8 cellular contexts compared by ENCODE assay signal in genomic region chr21:37658994-37659458, GRCh38.
DNase-seq lines count a peak whose midpoint lies in the region; ATAC-seq and TF ChIP-seq lines count a peak whose summit lies in the region.
"Had no signal": no experiment of that assay in that cellular context is flagged by ENCODE, and none has a peak within 500 bp of the region (broad histone marks: within the 10 kb centered on the region; RNA-seq: fewer than 3 reads in every experiment).

No MANE protein-coding gene starts in this region.

- no peaks in the 10 kb centered on the region for H3K36me3 ChIP-seq in brain microvascular endothelial cell (replicated peaks)
- no peaks in the 10 kb centered on the region for H3K36me3 ChIP-seq in kidney epithelial cell (ENCODE audit: control insufficient read depth, insufficient read depth, low read length)
- H3K36me3 ChIP-seq in thymus (ENCODE audit: control insufficient read depth, insufficient read depth), result no peaks in the 10 kb centered on the region

- no peak for TF ChIP-seq EP300 in Ishikawa (IDR thresholded peaks at IDR 0.05; ENCODE audit: borderline replicate concordance)

- DNase-seq in brain microvascular endothelial cell (peak; percentile 69), kidney epithelial cell (ENCODE audit: low read depth) (peak; percentile 83), NCI-H82 treated with DMSO at 0.1 percent for 48 hours (lab: John Stamatoyannopoulos, UW; ENCODE audit: unreplicated experiment) (no peak)
- no peak for DNase-seq in activated CD4-positive, CD25-positive, alpha-beta regulatory T cell treated with anti-CD3 and anti-CD28 coated beads, Interleukin-2, amount 50 U/mL, for 72 hours
- DNase-seq: activated effector memory CD4-positive, alpha-beta T cell treated with Interleukin-2 at 50 U/mL for 16 hours had no signal

- TF ChIP-seq CTCF in brain microvascular endothelial cell (IDR thresholded peaks at IDR 0.05; ENCODE audit: low read depth, low read length, missing control alignments), result peak; percentile 59
- TF ChIP-seq CTCF in kidney epithelial cell (IDR thresholded peaks at IDR 0.05; ENCODE audit: insufficient read depth, low read length, poor library complexity, severe bottlenecking), result peak; percentile 41

- H3K4me3 ChIP-seq in brain microvascular endothelial cell (ENCODE audit: low read depth, low read length) (no peak overlapping the region), kidney epithelial cell (ENCODE audit: low read depth, low read length) (no peak overlapping the region), thymus (ENCODE audit: low read length) (no peak overlapping the region)

- in situ Hi-C loops in brain microvascular endothelial cell (cut with HindIII; ENCODE audit: low pct_ligation_motif_present, low sequenced_read_pairs), result no loop called here

- WGBS in thymus, result 56% methylated on average over 6 of the region's 6 CpGs

- H3K4me1 ChIP-seq in thymus (ENCODE audit: control insufficient read depth, insufficient read depth, low read length), result no peaks in the 10 kb centered on the region

- ATAC-seq in GM21825 (IDR thresholded peaks at IDR 0.05; ENCODE audit: unreplicated experiment), result no peak

- H3K27me3 ChIP-seq in brain microvascular endothelial cell (replicated peaks) (no peaks in the 10 kb centered on the region), kidney epithelial cell (ENCODE audit: control insufficient read depth, insufficient read depth, low read length) (no peaks in the 10 kb centered on the region), thymus (ENCODE audit: control insufficient read depth, insufficient read depth) (no peaks in the 10 kb centered on the region)

- no peak overlapping the region for H3K27ac ChIP-seq in brain microvascular endothelial cell
- H3K27ac ChIP-seq in thymus (ENCODE audit: low read depth), result peak overlapping the region; percentile 19

- no peaks in the 10 kb centered on the region for H3K9me3 ChIP-seq in thymus (ENCODE audit: control insufficient read depth)

- 0 out of 2 replicates have a peak, but pooled peaks have one; percentile 12 for TF ChIP-seq RAD21 in Ishikawa (IDR thresholded peaks at IDR 0.05; ENCODE audit: low read depth)

TF ChIP-seq in Ishikawa, 13 proteins besides CTCF, POLR2A, EP300 and RAD21:
- TF ChIP-seq USF1 (IDR thresholded peaks at IDR 0.05) (no peak), CEBPB (IDR thresholded peaks at IDR 0.05) (no peak), TAF1 (IDR thresholded peaks at IDR 0.05; ENCODE audit: low read depth) (no peak)
TF ChIP-seq in Ishikawa: peak in this region for 0.

Comparison
In these comparisons a context has a peak if more than half of its experiments do, and no peak if none do; other contexts are left out.
1. DNase-seq: peak in brain microvascular endothelial cell (single experiment) and kidney epithelial cell (single experiment); none in activated CD4-positive, CD25-positive, alpha-beta regulatory T cell treated with anti-CD3 and anti-CD28 coated beads, Interleukin-2, amount 50 U/mL, for 72 hours (single experiment) and NCI-H82 treated with DMSO at 0.1 percent for 48 hours (single experiment).